ENCODE assay signal across 1 cellular context in genomic region chr2:28869494-28870145, GRCh38.
TF ChIP-seq lines count a peak whose summit lies in the region.

No MANE protein-coding gene starts in this region.

TF ChIP-seq in HepG2, 621 proteins besides CTCF, POLR2A, EP300 and RAD21 (continued from another document and continues in another):
- TF ChIP-seq ZBTB25 (CRISPR knock-in tag; IDR thresholded peaks at IDR 0.05), result no peak
- no peak for TF ChIP-seq MED13 (CRISPR knock-in tag; IDR thresholded peaks at IDR 0.05)
- TF ChIP-seq ZNF503 (CRISPR knock-in tag; IDR thresholded peaks at IDR 0.05), result no peak
- TF ChIP-seq ZNF138 (CRISPR knock-in tag; IDR thresholded peaks at IDR 0.05; ENCODE audit: low read depth), result no peak
- TF ChIP-seq KMT2B (CRISPR knock-in tag; IDR thresholded peaks at IDR 0.05), result no peak
- TF ChIP-seq ZNF317 (CRISPR knock-in tag; IDR thresholded peaks at IDR 0.05), result no peak
- no peak for TF ChIP-seq NR0B2 (CRISPR knock-in tag; IDR thresholded peaks at IDR 0.05)
- TF ChIP-seq ZNF615 (CRISPR knock-in tag; IDR thresholded peaks at IDR 0.05; ENCODE audit: borderline replicate concordance), result no peak
- no peak for TF ChIP-seq RFX5 (IDR thresholded peaks at IDR 0.05; ENCODE audit: low read depth, low read length)
- TF ChIP-seq SRY (CRISPR knock-in tag; IDR thresholded peaks at IDR 0.05), result no peak
- no peak for TF ChIP-seq MZF1 (CRISPR knock-in tag; IDR thresholded peaks at IDR 0.05; ENCODE audit: borderline replicate concordance)
- no peak for TF ChIP-seq NFKB2 (CRISPR knock-in tag; IDR thresholded peaks at IDR 0.05; ENCODE audit: borderline replicate concordance)
- TF ChIP-seq USF2 (IDR thresholded peaks at IDR 0.05; ENCODE audit: low read depth, low read length), result no peak
- TF ChIP-seq USF2 (CRISPR knock-in tag; IDR thresholded peaks at IDR 0.05; ENCODE audit: borderline replicate concordance), result no peak
- no peak for TF ChIP-seq SOX6 (IDR thresholded peaks at IDR 0.05)
- TF ChIP-seq SOX6 (CRISPR knock-in tag; IDR thresholded peaks at IDR 0.05), result no peak
- no peak for TF ChIP-seq KLF6 (CRISPR knock-in tag; IDR thresholded peaks at IDR 0.05)
- no peak for TF ChIP-seq JUN (CRISPR knock-in tag; IDR thresholded peaks at IDR 0.05)
- TF ChIP-seq RBM39 (IDR thresholded peaks at IDR 0.05; ENCODE audit: low read depth, low read length, poor library complexity, severe bottlenecking), result no peak
- TF ChIP-seq ZNF609 (CRISPR knock-in tag; IDR thresholded peaks at IDR 0.05; ENCODE audit: borderline replicate concordance), result peak; percentile 34; the same call in 1 of the 2 replicates
- no peak for TF ChIP-seq GATA4 (IDR thresholded peaks at IDR 0.05; ENCODE audit: borderline replicate concordance, low read depth)
- no peak for TF ChIP-seq ZBTB42 (CRISPR knock-in tag; IDR thresholded peaks at IDR 0.05)
- no peak for TF ChIP-seq MXI1 (IDR thresholded peaks at IDR 0.05; ENCODE audit: borderline replicate concordance, low read depth, low read length)
- TF ChIP-seq ZBTB40 (IDR thresholded peaks at IDR 0.05), result no peak
- TF ChIP-seq ZBTB40 (CRISPR knock-in tag; IDR thresholded peaks at IDR 0.05), result no peak
- no peak for TF ChIP-seq SP2 (CRISPR knock-in tag; IDR thresholded peaks at IDR 0.05)
- TF ChIP-seq SP1 (IDR thresholded peaks at IDR 0.05), result no peak
- no peak for TF ChIP-seq SP1 (CRISPR knock-in tag; IDR thresholded peaks at IDR 0.05)
- TF ChIP-seq ZNF660 (CRISPR knock-in tag; IDR thresholded peaks at IDR 0.05; ENCODE audit: borderline replicate concordance, low read depth), result no peak
- TF ChIP-seq E2F2 (CRISPR knock-in tag; IDR thresholded peaks at IDR 0.05; ENCODE audit: borderline replicate concordance), result no peak
- no peak for TF ChIP-seq SAP130 (CRISPR knock-in tag; IDR thresholded peaks at IDR 0.05; ENCODE audit: low read depth)
- no peak for TF ChIP-seq ZNF276 (CRISPR knock-in tag; IDR thresholded peaks at IDR 0.05; ENCODE audit: low read depth)
- no peak for TF ChIP-seq MLLT10 (CRISPR knock-in tag; IDR thresholded peaks at IDR 0.05)
- TF ChIP-seq ATF2 (CRISPR knock-in tag; IDR thresholded peaks at IDR 0.05), result no peak
- TF ChIP-seq KAT7 (CRISPR knock-in tag; IDR thresholded peaks at IDR 0.05; ENCODE audit: borderline replicate concordance), result no peak
